17 cellular contexts compared by ENCODE assay signal in the genomic region with DNA sequence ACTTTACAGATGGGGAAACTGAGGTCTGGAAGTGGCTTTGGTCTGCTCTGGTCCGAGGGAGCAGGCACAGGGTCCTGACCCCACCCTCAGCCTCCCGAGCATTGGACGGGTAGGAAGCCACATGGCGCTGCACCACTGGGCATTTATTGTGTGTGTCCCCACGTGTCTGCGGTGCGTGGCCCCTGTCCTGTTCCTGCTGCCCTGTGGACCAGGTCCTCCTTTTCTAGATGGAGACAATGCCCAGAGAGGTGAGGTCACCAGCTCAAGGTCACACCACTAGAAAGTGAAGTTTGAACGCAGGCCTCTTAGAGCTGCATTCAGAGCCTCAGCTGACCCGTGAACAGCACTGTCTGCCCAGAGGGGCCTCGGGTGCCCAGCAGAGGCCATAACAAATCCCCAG.
"Had no signal": no experiment of that assay in that cellular context is flagged by ENCODE, and none has a peak within 500 bp of the region (broad histone marks: within the 10 kb centered on the region; RNA-seq: fewer than 3 reads in every experiment).

No MANE protein-coding gene starts in this region.

- DNase-seq: activated CD4-positive, alpha-beta memory T cell treated with anti-CD3 and anti-CD28 coated beads for 36 hours; activated CD4-positive, alpha-beta T cell treated with anti-CD3 and anti-CD28 coated beads for 48 hours; activated naive CD4-positive, alpha-beta T cell treated with anti-CD3 and anti-CD28 coated beads for 36 hours; activated naive CD8-positive, alpha-beta T cell treated with anti-CD3 and anti-CD28 coated beads, Interleukin-2, amount 10 ng/mL, durations not matched to agents 7 days and 5 days; activated T-cell treated with anti-CD3 and anti-CD28 coated beads, Interleukin-2, amount 50 U/mL, for 48 hours; amniotic stem cell; effector memory CD8-positive, alpha-beta T cell; islet precursor cell; naive B cell; posterior cingulate gyrus; stimulated activated CD4-positive, alpha-beta T cell treated with anti-CD3 and anti-CD28 coated beads, Interleukin-4, amount 100 ng/mL, for 4 hours; SW 1271; T-helper 2 cell; upper lobe of left lung had no signal

- H3K4me3 Mint-ChIP-seq: activated CD4-positive, alpha-beta memory T cell treated with anti-CD3 and anti-CD28 coated beads for 36 hours; activated naive CD4-positive, alpha-beta T cell treated with anti-CD3 and anti-CD28 coated beads for 36 hours; activated naive CD8-positive, alpha-beta T cell treated with anti-CD3 and anti-CD28 coated beads, Interleukin-2, amount 10 ng/mL, durations not matched to agents 7 days and 5 days; effector memory CD8-positive, alpha-beta T cell; naive B cell had no signal

- H3K4me1 Mint-ChIP-seq: activated naive CD8-positive, alpha-beta T cell treated with anti-CD3 and anti-CD28 coated beads, Interleukin-2, amount 10 ng/mL, durations not matched to agents 7 days and 5 days had no signal

- H3K27ac ChIP-seq: esophagus muscularis mucosa, thoracic aorta, upper lobe of left lung had no signal

- ATAC-seq: effector memory CD8-positive, alpha-beta T cell had no signal

- H3K9me3 ChIP-seq: esophagus muscularis mucosa, thoracic aorta, upper lobe of left lung had no signal

- H3K9me3 Mint-ChIP-seq: activated CD4-positive, alpha-beta memory T cell treated with anti-CD3 and anti-CD28 coated beads for 36 hours; activated naive CD4-positive, alpha-beta T cell treated with anti-CD3 and anti-CD28 coated beads for 36 hours; activated naive CD8-positive, alpha-beta T cell treated with anti-CD3 and anti-CD28 coated beads, Interleukin-2, amount 10 ng/mL, durations not matched to agents 7 days and 5 days; effector memory CD8-positive, alpha-beta T cell; naive B cell had no signal

- H3K4me3 ChIP-seq: esophagus muscularis mucosa, lung, thoracic aorta, upper lobe of left lung had no signal

- H3K36me3 ChIP-seq: esophagus muscularis mucosa, thoracic aorta, upper lobe of left lung had no signal

- H3K27me3 ChIP-seq: esophagus muscularis mucosa, upper lobe of left lung had no signal

- H3K27ac Mint-ChIP-seq: activated CD4-positive, alpha-beta memory T cell treated with anti-CD3 and anti-CD28 coated beads for 36 hours; activated naive CD4-positive, alpha-beta T cell treated with anti-CD3 and anti-CD28 coated beads for 36 hours had no signal

- H3K36me3 Mint-ChIP-seq: activated CD4-positive, alpha-beta memory T cell treated with anti-CD3 and anti-CD28 coated beads for 36 hours; activated naive CD8-positive, alpha-beta T cell treated with anti-CD3 and anti-CD28 coated beads, Interleukin-2, amount 10 ng/mL, durations not matched to agents 7 days and 5 days; naive B cell had no signal
